ENCODE assay signal across 8 cellular contexts in the genomic region with DNA sequence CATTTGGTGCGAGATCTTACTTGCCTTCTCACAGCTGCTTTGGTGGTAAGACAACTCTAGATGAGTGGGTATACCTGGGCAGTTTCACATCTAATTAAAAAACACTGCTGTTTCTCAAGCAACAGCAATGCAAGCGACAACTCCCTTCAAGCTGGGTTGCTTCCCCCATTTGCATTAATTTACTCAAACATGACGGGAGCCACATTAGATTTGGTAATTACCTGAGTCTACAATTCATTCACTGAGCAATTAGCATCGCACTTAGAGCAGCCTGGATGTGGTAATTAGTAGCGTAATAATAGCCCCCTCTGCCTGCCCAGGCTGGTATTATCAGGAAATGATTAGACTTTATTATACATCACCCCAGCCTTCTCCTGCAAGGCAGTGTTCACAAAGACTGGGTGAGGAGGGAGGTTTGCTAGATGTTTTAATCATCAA.
DNase-seq lines count a peak whose midpoint lies in the region; ATAC-seq and TF ChIP-seq lines count a peak whose summit lies in the region.

No MANE protein-coding gene starts in this region.

- in situ Hi-C loops in astrocyte of the spinal cord (cut with HindIII; ENCODE audit: low sequenced_read_pairs) (no loop called here), transverse colon (cut with MboI; ENCODE audit: low pct_ligation_motif_present in 1 of 4, low pct_unique_long_range_greater_than_20kb in 1 of 4, low sequenced_read_pairs in 3 of 4) (no loop called here)

- no peak overlapping the region for H3K4me3 Mint-ChIP-seq in progenitor cell of endocrine pancreas (ENCODE audit: low read depth)

- H3K27me3 Mint-ChIP-seq in progenitor cell of endocrine pancreas: peaks cover 9% of the 10 kb centered on the region

- intact Hi-C loops in transverse colon (cut with DNase I; ENCODE audit: low total_unique reads): no loop called here

- H3K4me1 ChIP-seq in transverse colon: no peaks in the 10 kb centered on the region

- TF ChIP-seq POLR2A in transverse colon (IDR thresholded peaks at IDR 0.05): no peak

- DNase-seq in GM06990 (ENCODE audit: extremely low read depth, insufficient read length): peak; percentile 15
- peak; percentile 95 for DNase-seq in NCI-H1436 (lab: John Stamatoyannopoulos, UW)
- no peak for DNase-seq in astrocyte of the spinal cord (ENCODE audit: low read depth, low spot score)
- DNase-seq in progenitor cell of endocrine pancreas (ENCODE audit: low spot score, unreplicated experiment): no peak
- DNase-seq in transverse colon: no peak

- 60 to 75% methylated on average over 2 to 5 of the region's 5 CpGs for WGBS in transverse colon (ENCODE audit: low coverage in 1 of 2), 2 donors

- H3K27ac ChIP-seq in transverse colon: no peak overlapping the region

- TF ChIP-seq CTCF in GM06990 (IDR thresholded peaks at IDR 0.05; ENCODE audit: insufficient read depth, low read length, poor library complexity, severe bottlenecking): peak; percentile 36
- peak; percentile 42 for TF ChIP-seq CTCF in astrocyte of the spinal cord (IDR thresholded peaks at IDR 0.05; ENCODE audit: low read depth, low read length)
- TF ChIP-seq CTCF in progenitor cell of endocrine pancreas (IDR thresholded peaks at IDR 0.05; ENCODE audit: unreplicated experiment): peak; percentile 45
- no peak for TF ChIP-seq CTCF in transverse colon (IDR thresholded peaks at IDR 0.05)

- no peak overlapping the region for H3K27ac Mint-ChIP-seq in progenitor cell of endocrine pancreas

- ATAC-seq in GM21723 (IDR thresholded peaks at IDR 0.05; ENCODE audit: unreplicated experiment) (peak; percentile 71), GM19324 (IDR thresholded peaks at IDR 0.05; ENCODE audit: low FRiP score, unreplicated experiment) (no peak), GM18858 (IDR thresholded peaks at IDR 0.05; ENCODE audit: unreplicated experiment) (no peak)

- H3K36me3 Mint-ChIP-seq in progenitor cell of endocrine pancreas (ENCODE audit: insufficient read depth): no peaks in the 10 kb centered on the region

- H3K27me3 ChIP-seq in GM06990 (replicated peaks; ENCODE audit: control insufficient read depth, insufficient read depth, low read length) (no peaks in the 10 kb centered on the region; the same call in 1 of the 2 replicates), transverse colon (no peaks in the 10 kb centered on the region)

- H3K9me3 Mint-ChIP-seq in progenitor cell of endocrine pancreas (ENCODE audit: low read depth): no peaks in the 10 kb centered on the region

- H3K4me1 Mint-ChIP-seq in progenitor cell of endocrine pancreas (ENCODE audit: low read depth): peaks cover 19% of the 10 kb centered on the region

- H3K36me3 ChIP-seq in GM06990 (ENCODE audit: control insufficient read depth, insufficient read depth, low read length): no peaks in the 10 kb centered on the region
- H3K36me3 ChIP-seq in transverse colon: no peaks in the 10 kb centered on the region

- H3K9me3 ChIP-seq in transverse colon: no peaks in the 10 kb centered on the region

- no peak for TF ChIP-seq EP300 in transverse colon (IDR thresholded peaks at IDR 0.05; ENCODE audit: low read depth)

- H3K4me3 ChIP-seq in GM06990 (replicated peaks; ENCODE audit: low read depth, low read length) (no peak overlapping the region), astrocyte of the spinal cord (ENCODE audit: low read depth, low read length) (no peak overlapping the region), transverse colon (no peak overlapping the region)

Comparison
In these comparisons a context has a peak if more than half of its experiments do, and no peak if none do; other contexts are left out.
1. DNase-seq: peak in GM06990 (single experiment) and NCI-H1436 (single experiment); none in astrocyte of the spinal cord (single experiment), progenitor cell of endocrine pancreas (single experiment) and transverse colon (single experiment).
2. CTCF ChIP-seq: peak in GM06990 (single experiment), astrocyte of the spinal cord (single experiment) and progenitor cell of endocrine pancreas (single experiment); none in transverse colon (0 of 5).